In the genomic region with DNA sequence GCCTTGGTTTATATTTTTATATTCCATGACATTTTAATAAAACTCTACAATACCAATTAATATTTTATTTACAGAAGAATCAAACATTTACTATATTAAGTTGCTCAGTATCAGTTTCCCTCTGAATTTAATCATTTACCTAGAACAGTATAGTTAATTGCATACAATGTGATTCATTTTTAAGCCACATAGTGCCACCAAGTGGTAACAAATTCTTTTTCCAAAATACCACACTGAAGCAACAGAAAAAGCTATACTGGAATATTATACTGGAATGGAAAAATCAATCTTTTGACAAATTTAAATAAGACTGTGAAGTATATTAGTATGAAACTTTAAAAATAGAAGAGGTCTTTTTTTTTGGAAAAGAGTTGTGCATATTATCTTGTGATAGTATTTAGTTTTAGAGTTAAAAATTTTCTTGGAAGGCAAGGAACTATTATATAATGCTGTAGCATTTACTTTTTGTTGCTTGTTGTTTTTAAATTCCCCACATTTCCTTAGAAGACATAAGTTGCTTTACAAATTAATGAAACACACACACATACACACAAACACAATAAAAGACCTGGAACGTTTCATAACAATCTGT, we compare ENCODE assay signal across 10 cellular contexts. TPM values are rescaled to one million over a fixed set of nuclear protein-coding genes. Genes with fewer than 3 reads are reported as not detected.
DNase-seq lines count a peak whose midpoint lies in the region; ATAC-seq, FAIRE-seq and TF ChIP-seq lines count a peak whose summit lies in the region.
"Had no signal": no experiment of that assay in that cellular context is flagged by ENCODE, and none has a peak within 500 bp of the region (broad histone marks: within the 10 kb centered on the region; RNA-seq: fewer than 3 reads in every experiment).

No MANE protein-coding gene starts in this region.

- H3K36me3 Mint-ChIP-seq in chondrocyte (ENCODE audit: low read depth): no peaks in the 10 kb centered on the region

- intact Hi-C loops in pancreas (cut with DNase I) (no loop called here), spleen (cut with DNase I; ENCODE audit: low total_unique reads) (no loop called here)

- peaks cover 18% of the 10 kb centered on the region for H3K4me1 Mint-ChIP-seq in chondrocyte (ENCODE audit: low read depth)

- no peaks in the 10 kb centered on the region for H3K9me3 Mint-ChIP-seq in chondrocyte (ENCODE audit: low read depth)

- no peak overlapping the region for H3K4me3 Mint-ChIP-seq in chondrocyte (ENCODE audit: unreplicated experiment)

- H3K4me3 ChIP-seq in pancreas: no peak overlapping the region
- H3K4me3 ChIP-seq in spleen: no peak overlapping the region
- H3K4me3 ChIP-seq: BLaER1 treated with 17β-estradiol and CSF1 and Interleukin-3, amounts not matched to agents 10 nM and 100 nM; SJCRH30 had no signal

- peak in 3 of 4 donors; percentile 61 to 64 (median 61) for ATAC-seq in pancreas

- 41 to 45% methylated on average over 1 of the region's 1 CpG for WGBS in pancreas, 2 donors
- 69 to 81% (median 73%) methylated on average over 1 of the region's 1 CpG for WGBS in spleen, 5 donors

- DNase-seq in NCI-H1092 treated with DMSO at 0.1 percent for 48 hours (lab: John Stamatoyannopoulos, UW): peak; percentile 7
- no peak for DNase-seq in NCI-H1092 (lab: John Stamatoyannopoulos, UW)
- peak; percentile 30 for DNase-seq in NCI-H1694 treated with DMSO at 0.1 percent for 48 hours (lab: John Stamatoyannopoulos, UW)
- DNase-seq in chondrocyte (ENCODE audit: low spot score): no peak
- DNase-seq in pancreas: no peak
- no peak for DNase-seq in spleen
- no peak for DNase-seq in stimulated activated CD4-positive, alpha-beta T cell treated with anti-CD3 and anti-CD28 coated beads, Interleukin-2, amount 100 ng/mL, for 24 hours
- no peak for DNase-seq in activated CD4-positive, alpha-beta T cell treated with anti-CD3 and anti-CD28 coated beads, Interleukin-2, amount 50 U/mL, for 4 hours

- H3K9me3 ChIP-seq in pancreas (no peaks in the 10 kb centered on the region), spleen (peaks cover 0 to 2% (median 0%) of the 10 kb centered on the region in 8 donors)

- TF ChIP-seq CTCF in chondrocyte (IDR thresholded peaks at IDR 0.05) (peak; percentile 85), pancreas (IDR thresholded peaks at IDR 0.05) (peak in 1 of 4 donors; percentile 11), spleen (IDR thresholded peaks at IDR 0.05 in 8 of 11, conservative IDR thresholded peaks at IDR 0.05 in 3 of 11) (peak in 3 of 11 experiments; percentile 29 to 37 (median 34))

- peaks cover 3 to 8% (median 5%) of the 10 kb centered on the region in 3 donors for H3K4me1 ChIP-seq in pancreas
- H3K4me1 ChIP-seq in spleen: peaks cover 0 to 47% (median 8%) of the 10 kb centered on the region in 6 donors
- H3K4me1 ChIP-seq: BLaER1 treated with 17β-estradiol and CSF1 and Interleukin-3, amounts not matched to agents 10 nM and 100 nM; SJCRH30 had no signal

- no peak for TF ChIP-seq POLR2A in spleen (IDR thresholded peaks at IDR 0.05)

- H3K27ac ChIP-seq in pancreas (no peak overlapping the region), spleen (no peak overlapping the region)
- H3K27ac ChIP-seq: SJCRH30 had no signal

- H3K27me3 ChIP-seq in pancreas (no peaks in the 10 kb centered on the region), spleen (replicated peaks in 1 of 7) (no peaks in the 10 kb centered on the region)
- H3K27me3 ChIP-seq: BLaER1 treated with 17β-estradiol and CSF1 and Interleukin-3, amounts not matched to agents 10 nM and 100 nM; SJCRH30 had no signal

- no peaks in the 10 kb centered on the region for H3K36me3 ChIP-seq in pancreas
- peaks cover 0 to 15% (median 0%) of the 10 kb centered on the region in 6 donors for H3K36me3 ChIP-seq in spleen

- no peak overlapping the region for H3K27ac Mint-ChIP-seq in chondrocyte (ENCODE audit: unreplicated experiment)

- H3K27me3 Mint-ChIP-seq in chondrocyte (ENCODE audit: low read depth): no peaks in the 10 kb centered on the region

- FAIRE-seq in pancreas (lab: Jason Lieb, UNC): peak; percentile 90

RNA-seq across cellular contexts. Expression of gene ZNF644, which starts 57.3 kb away (rescaled TPM):
- 37.9 to 47.6 TPM (median 46.3 TPM) in 3 replicates for total RNA-seq in chondrocyte
- 10 to 100 TPM; 15.9 to 33.6 (median 22.6) TPM for total RNA-seq in pancreas
- polyA plus RNA-seq in pancreas: 10 to 100 TPM; 10.0 to 13.6 TPM
- 10 to 100 TPM; 55.0 to 89.6 (median 83.1) TPM for total RNA-seq in spleen
- 10 to 100 TPM; 21.6 to 25.2 (median 22.4) TPM for polyA plus RNA-seq in spleen

Comparison
In these comparisons a context has a peak if more than half of its experiments do, and no peak if none do; other contexts are left out.
1. DNase-seq: peak in NCI-H1092 treated with DMSO at 0.1 percent for 48 hours (single experiment) and NCI-H1694 treated with DMSO at 0.1 percent for 48 hours (single experiment); none in NCI-H1092 (single experiment), chondrocyte (single experiment), pancreas (0 of 6), spleen (single experiment), stimulated activated CD4-positive, alpha-beta T cell treated with anti-CD3 and anti-CD28 coated beads, Interleukin-2, amount 100 ng/mL, for 24 hours (0 of 2) and activated CD4-positive, alpha-beta T cell treated with anti-CD3 and anti-CD28 coated beads, Interleukin-2, amount 50 U/mL, for 4 hours (0 of 2).